Comparison of ENCODE assay signal across 17 cellular contexts in the genomic region with DNA sequence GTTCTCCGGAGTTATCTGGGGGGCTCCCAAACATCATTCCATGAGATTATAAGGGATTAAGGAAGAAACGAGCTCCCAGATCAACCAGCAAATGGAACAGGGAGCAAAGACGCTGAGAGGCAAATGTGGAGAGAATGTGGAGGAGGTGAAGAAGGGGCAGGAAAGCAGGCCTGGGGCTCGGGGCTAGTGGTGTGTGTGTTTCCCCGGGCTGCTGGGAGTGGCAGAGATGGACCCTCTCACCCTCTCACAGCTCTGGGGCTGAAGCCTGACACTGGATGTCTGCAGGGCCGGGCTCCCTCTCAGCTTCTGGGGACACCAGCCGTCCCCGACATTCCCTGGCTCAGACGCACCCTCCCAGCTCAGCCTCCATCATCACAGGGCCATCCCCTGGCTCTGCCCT.
DNase-seq lines count a peak whose midpoint lies in the region; ATAC-seq and TF ChIP-seq lines count a peak whose summit lies in the region.
"Had no signal": no experiment of that assay in that cellular context is flagged by ENCODE, and none has a peak within 500 bp of the region (broad histone marks: within the 10 kb centered on the region; RNA-seq: fewer than 3 reads in every experiment).

No MANE protein-coding gene starts in this region.

- H2BK120ac ChIP-seq in neuronal stem cell (ENCODE audit: low read depth, low read length): no peak overlapping the region

- H3K4ac ChIP-seq in neuronal stem cell (ENCODE audit: low read length): no peak overlapping the region

- no peak overlapping the region for H2BK5ac ChIP-seq in neuronal stem cell (ENCODE audit: low read length)

- no peak for DNase-seq in GM23338 (ENCODE audit: low spot score)
- DNase-seq in neuronal stem cell (ENCODE audit: low spot score): no peak
- DNase-seq in upper lobe of right lung: peak; percentile 25
- DNase-seq in iPS-NIHi11 (ENCODE audit: low spot score): no peak
- DNase-seq: AML-193; Caco-2; Calu3; CD4-positive, alpha-beta T cell; CD8-positive, alpha-beta T cell; DMS79 treated with DMSO at 0.1 percent for 48 hours; GF-D8 had no signal

- H2AFZ ChIP-seq in GM23338 (peak overlapping the region; percentile 69; the same call in 1 of the 2 replicates), neuronal stem cell (ENCODE audit: low read length) (no peak overlapping the region)

- H2BK15ac ChIP-seq in neuronal stem cell (ENCODE audit: low read length): no peak overlapping the region

- H3K9me2 ChIP-seq in GM23338 (ENCODE audit: insufficient read depth): 0 out of 2 replicates have a peak, but pooled peaks cover 3% of the 10 kb centered on the region

- no peaks in the 10 kb centered on the region for H3K79me2 ChIP-seq in GM23338 (replicated peaks; ENCODE audit: insufficient read depth)

- no peak overlapping the region for H3K4me3 Mint-ChIP-seq in GM23338
- H3K4me3 Mint-ChIP-seq: B cell; CD4-positive, alpha-beta T cell; CD8-positive, alpha-beta T cell had no signal

- no peaks in the 10 kb centered on the region for H4K20me1 ChIP-seq in GM23338 (replicated peaks; ENCODE audit: insufficient read depth)
- H4K20me1 ChIP-seq: BLaER1 treated with 17β-estradiol and CSF1 and Interleukin-3, amounts not matched to agents 10 nM and 100 nM had no signal

- TF ChIP-seq CTCF in GM23338 (conservative IDR thresholded peaks at IDR 0.05; ENCODE audit: low read depth in 2 of 2) (no peak), upper lobe of right lung (IDR thresholded peaks at IDR 0.05) (no peak)

- H3K27me3 ChIP-seq in GM23338 (ENCODE audit: insufficient read depth) (no peaks in the 10 kb centered on the region), neuronal stem cell (ENCODE audit: control insufficient read depth in 3 of 3, insufficient read depth in 3 of 3, low read depth in 1 of 3, low read length in 3 of 3) (no peaks in the 10 kb centered on the region), upper lobe of right lung (no peaks in the 10 kb centered on the region)
- H3K27me3 ChIP-seq: BLaER1 treated with 17β-estradiol and CSF1 and Interleukin-3, amounts not matched to agents 10 nM and 100 nM had no signal

- H3K4me1 ChIP-seq in GM23338 (ENCODE audit: insufficient read depth): no peaks in the 10 kb centered on the region
- H3K4me1 ChIP-seq in neuronal stem cell (ENCODE audit: control insufficient read depth in 2 of 2, insufficient read depth in 1 of 2, low read depth in 1 of 2, low read length in 2 of 2): no peaks in the 10 kb centered on the region
- no peaks in the 10 kb centered on the region for H3K4me1 ChIP-seq in upper lobe of right lung
- H3K4me1 ChIP-seq: A549, Caco-2 had no signal

- H3K36me3 Mint-ChIP-seq in GM23338 (ENCODE audit: low read depth): peaks cover 8% of the 10 kb centered on the region
- H3K36me3 Mint-ChIP-seq: CD8-positive, alpha-beta T cell had no signal

- no peaks in the 10 kb centered on the region for H3F3A ChIP-seq in GM23338 (replicated peaks; ENCODE audit: low read depth)

- no peaks in the 10 kb centered on the region for H3K4me1 Mint-ChIP-seq in GM23338
- H3K4me1 Mint-ChIP-seq: B cell had no signal

- H3K36me3 ChIP-seq in GM23338 (ENCODE audit: insufficient read depth) (peaks cover 5% of the 10 kb centered on the region), neuronal stem cell (replicated peaks in 1 of 2; ENCODE audit: control insufficient read depth in 2 of 2, insufficient read depth in 2 of 2, low read length in 2 of 2) (no peaks in the 10 kb centered on the region), upper lobe of right lung (no peaks in the 10 kb centered on the region)
- H3K36me3 ChIP-seq: BLaER1 treated with 17β-estradiol and CSF1 and Interleukin-3, amounts not matched to agents 10 nM and 100 nM had no signal

- peaks cover 17% of the 10 kb centered on the region for H3K9me3 Mint-ChIP-seq in GM23338

- ATAC-seq in GM23338 (no peak), upper lobe of right lung (peak; percentile 30), HG03196 (IDR thresholded peaks at IDR 0.05; ENCODE audit: unreplicated experiment) (no peak)
- ATAC-seq: A549; CD8-positive, alpha-beta T cell had no signal

- H4K91ac ChIP-seq in neuronal stem cell (ENCODE audit: low read depth, low read length, poor library complexity): peak overlapping the region; percentile 3

- no peak overlapping the region for H3K27ac Mint-ChIP-seq in GM23338
- H3K27ac Mint-ChIP-seq: B cell; CD4-positive, alpha-beta T cell; CD8-positive, alpha-beta T cell had no signal

- H2BK12ac ChIP-seq in neuronal stem cell (ENCODE audit: low read length): no peak overlapping the region

- H3K14ac ChIP-seq in neuronal stem cell (ENCODE audit: low read length): no peak overlapping the region

- H3K27ac ChIP-seq in GM23338 (ENCODE audit: low read depth) (no peak overlapping the region), neuronal stem cell (replicated peaks; ENCODE audit: low read length) (no peak overlapping the region), upper lobe of right lung (no peak overlapping the region)
- H3K27ac ChIP-seq: 22Rv1; A549; BLaER1 treated with 17β-estradiol and CSF1 and Interleukin-3, amounts not matched to agents 10 nM and 100 nM; C4-2B had no signal

- H3K4me3 ChIP-seq in GM23338: no peak overlapping the region
- H3K4me3 ChIP-seq in neuronal stem cell (ENCODE audit: low read length in 2 of 2): no peak overlapping the region
- H3K4me3 ChIP-seq in upper lobe of right lung: no peak overlapping the region
- H3K4me3 ChIP-seq: A549; BLaER1 treated with 17β-estradiol and CSF1 and Interleukin-3, amounts not matched to agents 10 nM and 100 nM had no signal

- intact Hi-C loops in upper lobe of right lung (cut with DNase I): no loop called here

- no peaks in the 10 kb centered on the region for H3K79me1 ChIP-seq in neuronal stem cell (ENCODE audit: low read depth, low read length)

- H3K4me2 ChIP-seq in GM23338: no peak overlapping the region
- no peak overlapping the region for H3K4me2 ChIP-seq in neuronal stem cell (ENCODE audit: insufficient read depth, low read length, poor library complexity, severe bottlenecking)
- H3K4me2 ChIP-seq: A549 had no signal

- H2AK5ac ChIP-seq in neuronal stem cell (ENCODE audit: low read depth, low read length): no peak overlapping the region

- H3K9ac ChIP-seq in neuronal stem cell (ENCODE audit: low read depth, low read length, poor library complexity): peak overlapping the region; percentile 3
- H3K9ac ChIP-seq: BLaER1 treated with 17β-estradiol and CSF1 and Interleukin-3, amounts not matched to agents 10 nM and 100 nM had no signal

- H3K27me3 Mint-ChIP-seq in GM23338 (ENCODE audit: insufficient read depth, low read depth, poor library complexity): peaks cover 3% of the 10 kb centered on the region
- H3K27me3 Mint-ChIP-seq: B cell; CD4-positive, alpha-beta T cell had no signal

- no peaks in the 10 kb centered on the region for H3K9me3 ChIP-seq in neuronal stem cell (replicated peaks in 1 of 2; ENCODE audit: control insufficient read depth in 2 of 2, insufficient read depth in 1 of 2, low read depth in 1 of 2, low read length in 2 of 2)
- H3K9me3 ChIP-seq in upper lobe of right lung: no peaks in the 10 kb centered on the region
- H3K9me3 ChIP-seq: Caco-2 had no signal

- no CpG with 5 or more reads among the region's 9 CpGs for WGBS in neuronal stem cell (ENCODE audit: extremely low coverage in 2 of 2, insufficient read length in 2 of 2, insufficient replicate concordance in 1 of 2), 2 donors

- H3K18ac ChIP-seq in neuronal stem cell (ENCODE audit: low read length): peak overlapping the region; percentile 52

- H3K23ac ChIP-seq in neuronal stem cell (ENCODE audit: low read depth, low read length, poor library complexity): no peak overlapping the region

- no peak overlapping the region for H4K8ac ChIP-seq in neuronal stem cell (ENCODE audit: low read depth, low read length)

TF ChIP-seq in GM23338, 12 proteins besides CTCF, POLR2A, EP300 and RAD21 (continues in another document):
- TF ChIP-seq ZNF331 (CRISPR knock-in tag; IDR thresholded peaks at IDR 0.05; ENCODE audit: low read depth) (no peak), ZNF114 (CRISPR knock-in tag; IDR thresholded peaks at IDR 0.05) (no peak), NANOG (IDR thresholded peaks at IDR 0.05; ENCODE audit: borderline replicate concordance) (no peak), REST (IDR thresholded peaks at IDR 0.05; ENCODE audit: unreplicated experiment) (no peak), POLR2AphosphoS5 (IDR thresholded peaks at IDR 0.05; ENCODE audit: low read depth) (no peak)
- TF ChIP-seq, protein P1, sequence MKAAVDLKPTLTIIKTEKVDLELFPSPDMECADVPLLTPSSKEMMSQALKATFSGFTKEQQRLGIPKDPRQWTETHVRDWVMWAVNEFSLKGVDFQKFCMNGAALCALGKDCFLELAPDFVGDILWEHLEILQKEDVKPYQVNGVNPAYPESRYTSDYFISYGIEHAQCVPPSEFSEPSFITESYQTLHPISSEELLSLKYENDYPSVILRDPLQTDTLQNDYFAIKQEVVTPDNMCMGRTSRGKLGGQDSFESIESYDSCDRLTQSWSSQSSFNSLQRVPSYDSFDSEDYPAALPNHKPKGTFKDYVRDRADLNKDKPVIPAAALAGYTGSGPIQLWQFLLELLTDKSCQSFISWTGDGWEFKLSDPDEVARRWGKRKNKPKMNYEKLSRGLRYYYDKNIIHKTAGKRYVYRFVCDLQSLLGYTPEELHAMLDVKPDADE (IDR thresholded peaks at IDR 0.05): no peak
